Comparison of ENCODE assay signal across 27 cellular contexts in genomic region chr2:142310530-142310929, GRCh38.
"Had no signal": no experiment of that assay in that cellular context is flagged by ENCODE, and none has a peak within 500 bp of the region (broad histone marks: within the 10 kb centered on the region; RNA-seq: fewer than 3 reads in every experiment).

No MANE protein-coding gene starts in this region.

- H3K36me3 ChIP-seq: esophagus squamous epithelium, gastrocnemius medialis, heart right ventricle, left lung, lower lobe of right lung had no signal

- H3K4me1 Mint-ChIP-seq: naive thymus-derived CD4-positive, alpha-beta T cell had no signal

- ATAC-seq: esophagus mucosa; gastrocnemius medialis; heart right ventricle; left cardiac atrium; left lung; left ventricle myocardium superior; lower lobe of right lung; naive thymus-derived CD4-positive, alpha-beta T cell had no signal

- H3K4me1 ChIP-seq: esophagus squamous epithelium, gastrocnemius medialis, heart right ventricle, left lung, lower lobe of right lung had no signal

- H3K4me3 Mint-ChIP-seq: naive thymus-derived CD4-positive, alpha-beta T cell had no signal

- H3K27me3 ChIP-seq: dorsolateral prefrontal cortex, esophagus squamous epithelium, gastrocnemius medialis, heart right ventricle, left lung had no signal

- H3K27ac ChIP-seq: coronary artery, dorsolateral prefrontal cortex, epithelial cell of prostate, esophagus squamous epithelium, gastrocnemius medialis, heart right ventricle, left lung, lower lobe of right lung had no signal

- H3K27me3 Mint-ChIP-seq: naive thymus-derived CD4-positive, alpha-beta T cell had no signal

- H3K9me3 ChIP-seq: gastrocnemius medialis, lower lobe of right lung had no signal

- H3K27ac Mint-ChIP-seq: naive thymus-derived CD4-positive, alpha-beta T cell had no signal

- DNase-seq: dermis blood vessel endothelial cell; dorsolateral prefrontal cortex; effector CD4-positive, alpha-beta T cell; effector memory CD4-positive, alpha-beta T cell; erythroblast; esophagus squamous epithelium; foreskin fibroblast; foreskin melanocyte; gastrocnemius medialis; glutamatergic neuron; head of caudate nucleus; heart right ventricle; hippocampal formation; left cardiac atrium; left lung; left ventricle myocardium superior; lower lobe of right lung; mesendoderm; midbrain; naive thymus-derived CD4-positive, alpha-beta T cell had no signal

- FAIRE-seq: colon, endometrium, islet of Langerhans, keratinocyte had no signal

- H3K4me3 ChIP-seq: coronary artery, dorsolateral prefrontal cortex, esophagus squamous epithelium, gastrocnemius medialis, heart right ventricle, left lung, lower lobe of right lung had no signal
